ENCODE assay signal across 8 cellular contexts in the genomic region with DNA sequence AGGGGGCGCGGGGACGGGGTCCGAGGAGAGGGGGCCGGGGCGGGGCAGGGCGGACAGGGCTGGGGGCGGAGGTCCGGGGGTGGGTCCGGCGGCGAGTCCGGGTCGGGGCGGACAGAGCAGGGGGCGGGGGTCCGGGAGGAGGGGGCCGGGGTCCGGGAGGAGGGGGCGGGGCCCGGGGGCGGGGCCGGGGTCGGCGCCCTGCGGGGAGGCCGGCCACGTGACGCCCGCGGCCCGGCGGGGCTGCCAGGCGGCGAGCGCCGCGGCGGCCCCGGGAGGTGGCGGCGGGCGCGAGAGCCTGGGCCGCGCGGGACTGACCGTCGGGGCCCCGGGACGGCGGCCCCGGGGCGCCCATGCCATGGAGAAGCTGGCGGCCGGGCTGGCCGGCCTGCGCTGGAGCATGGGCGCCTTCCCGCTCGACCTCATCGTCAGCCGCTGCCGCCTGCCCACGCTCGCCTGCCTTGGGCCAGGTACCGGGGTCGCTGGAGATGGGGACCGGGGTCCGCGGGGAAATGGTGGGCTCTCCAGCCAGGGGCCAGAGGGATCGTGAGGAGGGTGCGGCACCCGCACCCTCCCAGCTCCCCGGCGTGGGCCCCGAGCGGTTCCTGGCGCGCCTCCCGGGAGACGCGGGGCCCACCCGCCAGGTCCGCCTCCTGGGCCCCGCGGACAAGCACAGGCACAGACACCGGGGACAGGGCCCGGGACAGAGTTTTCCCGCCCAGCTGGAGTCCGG. TPM values are rescaled to one million over a fixed set of nuclear protein-coding genes. Genes with fewer than 3 reads are reported as not detected.
DNase-seq lines count a peak whose midpoint lies in the region; ATAC-seq lines count a peak whose summit lies in the region.

A gene (plus strand): TSS at position 223 of the 730 bp plus-strand sequence. CDS start 133 bp downstream, at position 356.

- H3K4me1 Mint-ChIP-seq in activated T-cell treated with anti-CD3 and anti-CD28 coated beads, Interleukin-2, amount 50 U/mL, for 72 hours (ENCODE audit: low read depth), result peaks cover 6% of the 10 kb centered on the region
- peaks cover 14% of the 10 kb centered on the region for H3K4me1 Mint-ChIP-seq in activated naive CD8-positive, alpha-beta T cell (ENCODE audit: low read depth)

- no peaks in the 10 kb centered on the region for H3K9me3 Mint-ChIP-seq in activated T-cell treated with anti-CD3 and anti-CD28 coated beads, Interleukin-2, amount 50 U/mL, for 72 hours
- H3K9me3 Mint-ChIP-seq in activated naive CD8-positive, alpha-beta T cell (ENCODE audit: low read depth), result no peaks in the 10 kb centered on the region

- H3K27ac Mint-ChIP-seq in activated T-cell treated with anti-CD3 and anti-CD28 coated beads, Interleukin-2, amount 50 U/mL, for 72 hours, result no peak within 1 kb of the TSS
- no peak within 1 kb of the TSS for H3K27ac Mint-ChIP-seq in activated naive CD8-positive, alpha-beta T cell

- peak within 1 kb of the TSS; percentile 81 to 82 for H3K4me3 Mint-ChIP-seq in activated T-cell treated with anti-CD3 and anti-CD28 coated beads, Interleukin-2, amount 50 U/mL, for 72 hours
- peak within 1 kb of the TSS; percentile 84 for H3K4me3 Mint-ChIP-seq in activated naive CD8-positive, alpha-beta T cell

- H3K27me3 Mint-ChIP-seq in activated T-cell treated with anti-CD3 and anti-CD28 coated beads, Interleukin-2, amount 50 U/mL, for 72 hours (ENCODE audit: low read depth), result peaks cover 20% of the 10 kb centered on the region
- peaks cover 22% of the 10 kb centered on the region for H3K27me3 Mint-ChIP-seq in activated naive CD8-positive, alpha-beta T cell

- no peak within 1 kb of the TSS for H3K27ac ChIP-seq in temporal lobe (ENCODE audit: low read depth, low read length)

- ATAC-seq in activated T-cell treated with anti-CD3 and anti-CD28 coated beads, Interleukin-2, amount 50 U/mL, for 72 hours (replicated peaks in 1 of 2), result peak; percentile 43 to 47

- peaks cover 0 to 7% of the 10 kb centered on the region in 2 donors for H3K36me3 Mint-ChIP-seq in activated T-cell treated with anti-CD3 and anti-CD28 coated beads, Interleukin-2, amount 50 U/mL, for 72 hours (ENCODE audit: insufficient read depth in 2 of 2)
- H3K36me3 Mint-ChIP-seq in activated naive CD8-positive, alpha-beta T cell, result peaks cover 5% of the 10 kb centered on the region

- DNase-seq in activated T-cell treated with anti-CD3 and anti-CD28 coated beads, Interleukin-2, amount 50 U/mL, for 72 hours, result no peak
- DNase-seq in activated T-cell treated with anti-CD3 and anti-CD28 coated beads, Interleukin-2, amount 50 U/mL, for 1 hour, result no peak
- DNase-seq in iPS-NIHi11 (ENCODE audit: low spot score) (peak; percentile 95), anterior cingulate cortex (lab: John Stamatoyannopoulos, UW) (no peak), EL (no peak)
- no peak for DNase-seq in activated CD4-positive, alpha-beta T cell treated with anti-CD3 and anti-CD28 coated beads for 4 hours

RNA-seq across cellular contexts. Expression of the gene that starts here (rescaled TPM):
- 1 to 10 TPM; 1.4 to 1.9 TPM for total RNA-seq in activated T-cell treated with anti-CD3 and anti-CD28 coated beads, Interleukin-2, amount 50 U/mL, for 72 hours
- 10.6 TPM for total RNA-seq in temporal lobe
